8 cellular contexts compared by ENCODE assay signal in the genomic region with DNA sequence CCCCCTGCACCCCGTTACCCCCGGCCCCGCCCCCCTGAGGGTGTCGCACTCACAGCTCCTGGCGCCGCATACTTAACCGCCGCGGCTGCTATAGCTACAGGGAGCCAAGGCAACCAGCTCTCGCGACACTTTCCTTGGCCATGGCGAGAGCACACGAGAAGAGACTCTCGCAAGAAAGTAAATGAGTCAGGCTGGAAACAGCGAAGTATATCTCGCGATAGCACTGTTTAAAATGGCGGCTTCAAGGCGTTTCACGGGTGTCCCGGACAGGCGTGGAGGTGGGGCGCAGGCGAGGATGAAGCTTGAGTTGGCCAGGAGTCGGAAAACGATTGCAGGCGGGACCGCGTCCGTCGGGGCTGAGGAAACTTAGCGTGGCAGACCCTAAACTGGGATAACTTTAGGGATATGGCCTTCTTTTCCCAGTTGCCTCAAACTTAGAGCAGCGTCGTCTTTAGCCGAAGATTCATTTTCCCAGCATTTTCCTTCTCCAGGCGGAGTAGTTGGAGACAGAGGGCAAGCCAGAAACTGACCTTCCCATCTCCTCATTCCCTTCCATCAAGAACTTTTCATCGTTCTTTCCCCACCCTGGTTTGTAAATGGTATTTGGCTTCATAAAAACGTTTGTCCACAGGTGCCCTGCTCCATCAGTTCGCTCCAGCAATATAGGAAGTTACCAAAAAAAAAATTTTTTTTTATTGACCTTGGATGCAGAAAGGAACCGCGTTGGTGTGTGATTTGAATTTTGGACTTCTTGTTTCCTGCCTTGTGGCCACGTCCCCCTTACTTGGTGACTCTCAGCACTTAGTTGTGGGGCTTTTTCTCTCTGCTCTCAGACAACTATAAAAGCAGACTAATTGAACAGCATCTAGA. TPM values are rescaled to one million over a fixed set of nuclear protein-coding genes. Genes with fewer than 3 reads are reported as not detected.
DNase-seq lines count a peak whose midpoint lies in the region; ATAC-seq and TF ChIP-seq lines count a peak whose summit lies in the region.

No MANE protein-coding gene starts in this region.

- peaks cover 0 to 14% of the 10 kb centered on the region in 2 donors for H3K4me1 ChIP-seq in right atrium auricular region
- H3K4me1 ChIP-seq in prostate gland (replicated peaks), result no peaks in the 10 kb centered on the region
- H3K4me1 ChIP-seq in urinary bladder (ENCODE audit: insufficient read depth), result no peaks in the 10 kb centered on the region

- H3K27me3 ChIP-seq in right atrium auricular region (no peaks in the 10 kb centered on the region), prostate gland (replicated peaks; ENCODE audit: insufficient read depth) (no peaks in the 10 kb centered on the region)

- TF ChIP-seq CTCF in right atrium auricular region (IDR thresholded peaks at IDR 0.05) (no peak), prostate gland (IDR thresholded peaks at IDR 0.05) (no peak)

- intact Hi-C loops in prostate gland (cut with DNase I), result loop anchor here (1.0 to 5.0 kb wide), 3 partner anchors 20 to 94 kb away; no protein-coding TSS in a partner anchor

- TF ChIP-seq POLR2A in GM15510 (IDR thresholded peaks at IDR 0.05; ENCODE audit: borderline replicate concordance, extremely low read depth, insufficient read length) (peak; percentile 85), prostate gland (IDR thresholded peaks at IDR 0.05) (peak; percentile 75)

- H3K36me3 ChIP-seq in right atrium auricular region, result no peaks in the 10 kb centered on the region
- no peaks in the 10 kb centered on the region for H3K36me3 ChIP-seq in prostate gland
- H3K36me3 ChIP-seq in urinary bladder (ENCODE audit: insufficient read depth), result no peaks in the 10 kb centered on the region

- H3K4me3 ChIP-seq in right atrium auricular region, result peak overlapping the region; percentile 83 to 88
- H3K4me3 ChIP-seq in prostate gland, result peak overlapping the region; percentile 89 to 95
- peak overlapping the region; percentile 92 for H3K4me3 ChIP-seq in urinary bladder (ENCODE audit: low read depth, low read length)

- no peaks in the 10 kb centered on the region for H3K9me3 ChIP-seq in right atrium auricular region
- no peaks in the 10 kb centered on the region for H3K9me3 ChIP-seq in prostate gland

- H3K27ac ChIP-seq in angular gyrus (ENCODE audit: low read depth, low read length) (peak overlapping the region; percentile 82), right atrium auricular region (peak overlapping the region; percentile 76 to 84), prostate gland (peak overlapping the region; percentile 88 to 92), urinary bladder (ENCODE audit: low read depth) (peak overlapping the region; percentile 42)

- WGBS in prostate gland, result under 1% methylated on average over 42 of the region's 42 CpGs
- 2% methylated on average over 42 of the region's 42 CpGs for WGBS in urinary bladder

- DNase-seq in NCI-H146 treated with DMSO at 0.1 percent for 48 hours (lab: John Stamatoyannopoulos, UW; ENCODE audit: unreplicated experiment) (peak; percentile 91), T-helper 1 cell (peak; percentile 85 to 97 (median 91)), right atrium auricular region (ENCODE audit: low spot score) (peak; percentile 94), prostate gland (ENCODE audit: low spot score) (peak; percentile 96)

- ATAC-seq in HG02884 (IDR thresholded peaks at IDR 0.05; ENCODE audit: unreplicated experiment), result peak; percentile 97

RNA-seq across cellular contexts. Expression of a gene that starts 15.2 kb away (rescaled TPM):
- total RNA-seq in right atrium auricular region (10 to 100 TPM in 1 of 2 donors, 1 to 10 TPM in 1; 2.3 to 51.0 TPM), prostate gland (1 to 10 TPM; 1.6 to 3.3 TPM), urinary bladder (11.5 TPM)
- polyA plus RNA-seq in urinary bladder, result 0.68 TPM

RNA-seq across cellular contexts. Expression of a gene that starts 29.7 kb away (rescaled TPM):
- total RNA-seq in right atrium auricular region (100 to 1,000 TPM; 167 to 230 TPM), prostate gland (under 1 TPM; 0.23 to 0.77 TPM), urinary bladder (0.79 TPM)
- polyA plus RNA-seq in urinary bladder, result 0.06 TPM

RNA-seq across cellular contexts. Expression of a gene that starts 35.0 kb away (rescaled TPM):
- total RNA-seq in right atrium auricular region, result 10 to 100 TPM; 22.3 to 24.3 TPM
- 10 to 100 TPM; 53.0 to 79.6 TPM for total RNA-seq in prostate gland
- 26.4 TPM for total RNA-seq in urinary bladder
- 23.8 TPM for polyA plus RNA-seq in urinary bladder

Comparison
In these comparisons a context has a peak if more than half of its experiments do, and no peak if none do; other contexts are left out.
1. Peak in every context shown above with its lines: DNase-seq, ATAC-seq, H3K4me3 ChIP-seq and H3K27ac ChIP-seq.
2. RNA of a gene that starts 29.7 kb away (total RNA-seq): 167 to 230 TPM in right atrium auricular region; 0.79 TPM in urinary bladder (single experiment) and 0.23 to 0.77 TPM in prostate gland; every median in the first group is over 10 times any median in the second.